7 cellular contexts compared by ENCODE assay signal in genomic region chr3:122977645-122978466, GRCh38. TPM values are rescaled to one million over a fixed set of nuclear protein-coding genes. Genes with fewer than 3 reads are reported as not detected.
DNase-seq lines count a peak whose midpoint lies in the region; ATAC-seq and TF ChIP-seq lines count a peak whose summit lies in the region.

No MANE protein-coding gene starts in this region.

- H3K27me3 ChIP-seq in heart right ventricle, result no peaks in the 10 kb centered on the region

- ATAC-seq in heart right ventricle (peak; percentile 57 to 78 (median 70)), HG03045 (IDR thresholded peaks at IDR 0.05; ENCODE audit: unreplicated experiment) (no peak)

- no peak overlapping the region for H3K4me3 ChIP-seq in heart right ventricle

- peak; percentile 76 for DNase-seq in HT1080 (ENCODE audit: low read depth)
- peak; percentile 41 for DNase-seq in SW480 (ENCODE audit: low spot score)
- DNase-seq in heart right ventricle, result peak; percentile 64 to 80
- no peak for DNase-seq in stimulated activated CD4-positive, alpha-beta T cell treated with anti-CD3 and anti-CD28 coated beads, Interleukin-15, amount 100 ng/mL, for 24 hours
- DNase-seq in mucosa of gallbladder (ENCODE audit: low spot score), result no peak

- intact Hi-C loops in heart right ventricle (cut with DNase I), result no loop called here

- 29 to 36% methylated on average over 14 of the region's 14 CpGs for WGBS in heart right ventricle, 2 donors

- H3K27ac ChIP-seq in heart right ventricle (peak overlapping the region; percentile 23 to 95 (median 89)), temporal lobe (ENCODE audit: low read depth, low read length) (peak overlapping the region; percentile 36)

- no peak for TF ChIP-seq CTCF in heart right ventricle (IDR thresholded peaks at IDR 0.05)

- H3K4me1 ChIP-seq in heart right ventricle, result peaks cover 21 to 87% (median 63%) of the 10 kb centered on the region in 9 donors

- H3K36me3 ChIP-seq in heart right ventricle, result no peaks in the 10 kb centered on the region

- H3K9me3 ChIP-seq in heart right ventricle, result no peaks in the 10 kb centered on the region

RNA-seq across cellular contexts. Expression of gene SEMA5B, which starts 49.7 kb away (rescaled TPM):
- not detected in 2 replicates for total RNA-seq in HT1080 (2014; rRNA removed; shearing (Covaris generic))
- polyA plus RNA-seq in HT1080 (2015; cell fraction: cytosol; rRNA removed), result not detected in 2 replicates
- polyA plus RNA-seq in HT1080 (2015; cell fraction: nucleus; rRNA removed), result 0.07 and 0.10 TPM in 2 replicates
- total RNA-seq in heart right ventricle, result 10 to 100 TPM in 4 of 10 donors, 1 to 10 TPM in 6; 1.3 to 12.7 (median 7.4) TPM
- polyA plus RNA-seq in heart right ventricle, result 10 to 100 TPM in 1 of 2 donors, 1 to 10 TPM in 1; 4.2 to 10.3 TPM
- total RNA-seq in temporal lobe, result 17.2 TPM
- total RNA-seq in mucosa of gallbladder, result 1.7 TPM

Comparison
In these comparisons a context has a peak if more than half of its experiments do, and no peak if none do; other contexts are left out.
1. DNase-seq: peak in HT1080 (single experiment), SW480 (single experiment) and heart right ventricle (2 of 2); none in stimulated activated CD4-positive, alpha-beta T cell treated with anti-CD3 and anti-CD28 coated beads, Interleukin-15, amount 100 ng/mL, for 24 hours (single experiment) and mucosa of gallbladder (single experiment).